ENCODE assay signal across 13 cellular contexts in genomic region chr15:92638709-92639365, GRCh38. TPM values are rescaled to one million over a fixed set of nuclear protein-coding genes. Genes with fewer than 3 reads are reported as not detected.
DNase-seq lines count a peak whose midpoint lies in the region; ATAC-seq and TF ChIP-seq lines count a peak whose summit lies in the region.
"Had no signal": no experiment of that assay in that cellular context is flagged by ENCODE, and none has a peak within 500 bp of the region (broad histone marks: within the 10 kb centered on the region; RNA-seq: fewer than 3 reads in every experiment).

No MANE protein-coding gene starts in this region.

- DNase-seq in breast epithelium (ENCODE audit: low spot score in 2 of 2) (peak; percentile 15 to 50), MCF 10A (ENCODE audit: unreplicated experiment) (no peak), body of pancreas (peak; percentile 65 to 76 (median 73)), NOMO-1 treated with dmso at 0.1 percent for 144 hours (lab: John Stamatoyannopoulos, UW; ENCODE audit: unreplicated experiment) (no peak), foreskin fibroblast (no peak)
- no peak for DNase-seq in stimulated activated CD4-positive, alpha-beta T cell treated with anti-CD3 and anti-CD28 coated beads, Interleukin-4, amount 100 ng/mL, for 4 hours
- DNase-seq: activated CD4-positive, alpha-beta T cell treated with anti-CD3 and anti-CD28 coated beads for 1 hour; BE2C; central memory CD4-positive, alpha-beta T cell; left ventricle myocardium inferior; retina had no signal

- H3K36me3 ChIP-seq in breast epithelium (no peaks in the 10 kb centered on the region), body of pancreas (replicated peaks in 1 of 2; ENCODE audit: insufficient read depth in 1 of 2, low read depth in 2 of 2) (no peaks in the 10 kb centered on the region), mucosa of stomach (ENCODE audit: control insufficient read depth, insufficient read depth, low read length) (no peaks in the 10 kb centered on the region)
- H3K36me3 ChIP-seq: BE2C, left ventricle myocardium inferior had no signal

- POLR2A ChIA-PET in MCF 10A (lab: Yijun Ruan, JAX): no interaction called here

- ATAC-seq in body of pancreas: peak; percentile 55
- ATAC-seq in GM18858 (IDR thresholded peaks at IDR 0.05; ENCODE audit: unreplicated experiment): no peak

- H3K27me3 ChIP-seq in breast epithelium (no peaks in the 10 kb centered on the region), body of pancreas (no peaks in the 10 kb centered on the region), mucosa of stomach (ENCODE audit: control insufficient read depth, insufficient read depth, low read length) (no peaks in the 10 kb centered on the region)
- H3K27me3 ChIP-seq: BE2C had no signal

- no peak overlapping the region for H3K4me3 ChIP-seq in breast epithelium
- no peak overlapping the region for H3K4me3 ChIP-seq in body of pancreas
- peak overlapping the region; percentile 2 for H3K4me3 ChIP-seq in mucosa of stomach (ENCODE audit: low read length)
- H3K4me3 ChIP-seq in foreskin fibroblast (ENCODE audit: low read depth in 1 of 2, low read length in 2 of 2): no peak overlapping the region
- H3K4me3 ChIP-seq: left ventricle myocardium inferior had no signal

- peaks cover 6 to 9% of the 10 kb centered on the region in 2 donors for H3K4me1 ChIP-seq in breast epithelium
- H3K4me1 ChIP-seq in body of pancreas: peaks cover 76% of the 10 kb centered on the region
- peaks cover 63% of the 10 kb centered on the region for H3K4me1 ChIP-seq in mucosa of stomach (ENCODE audit: control insufficient read depth, insufficient read depth, low read length)
- H3K4me1 ChIP-seq: BE2C had no signal

- TF ChIP-seq CTCF in breast epithelium (IDR thresholded peaks at IDR 0.05) (no peak), MCF 10A (IDR thresholded peaks at IDR 0.05; ENCODE audit: unreplicated experiment) (no peak), body of pancreas (IDR thresholded peaks at IDR 0.05) (no peak), foreskin fibroblast (IDR thresholded peaks at IDR 0.05; ENCODE audit: low read depth, low read length) (no peak)

- H3K9ac ChIP-seq in mucosa of stomach (ENCODE audit: low read length): peak overlapping the region; percentile 19

- no peak overlapping the region for H3K4me3 Mint-ChIP-seq in MCF 10A (ENCODE audit: unreplicated experiment)

- CTCF ChIA-PET in MCF 10A (lab: Yijun Ruan, JAX): interaction anchor here (0.6 kb wide), 1 partner anchor 9 kb away, joined by 3 read pairs; no protein-coding TSS in a partner anchor

- WGBS in body of pancreas, 2 donors: 35 to 42% methylated on average over 15 of the region's 15 CpGs

- H3K27ac ChIP-seq in breast epithelium: peak overlapping the region; percentile 74 to 91
- peak overlapping the region; percentile 87 to 92 (median 90) for H3K27ac ChIP-seq in body of pancreas
- H3K27ac ChIP-seq: left ventricle myocardium inferior had no signal

- H3K9me3 Mint-ChIP-seq in MCF 10A (ENCODE audit: unreplicated experiment): no peaks in the 10 kb centered on the region

- H3K27me3 Mint-ChIP-seq in MCF 10A (ENCODE audit: insufficient read depth, unreplicated experiment): no peaks in the 10 kb centered on the region

- no peaks in the 10 kb centered on the region for H3K4me1 Mint-ChIP-seq in MCF 10A (ENCODE audit: insufficient read depth, unreplicated experiment)

- TF ChIP-seq POLR2A in breast epithelium (IDR thresholded peaks at IDR 0.05) (no peak), body of pancreas (IDR thresholded peaks at IDR 0.05) (peak in 2 of 3 donors; percentile 4 to 31)

- no peaks in the 10 kb centered on the region for H3K36me3 Mint-ChIP-seq in MCF 10A (ENCODE audit: insufficient read depth, unreplicated experiment)

- BruUV-seq in MCF 10A (replicated peaks; lab: Mats Ljungman, UMichigan): no TSS peak

- H3K9me3 ChIP-seq in breast epithelium (no peaks in the 10 kb centered on the region), body of pancreas (no peaks in the 10 kb centered on the region), mucosa of stomach (ENCODE audit: control insufficient read depth, low read length) (no peaks in the 10 kb centered on the region)
- H3K9me3 ChIP-seq: BE2C had no signal

- intact Hi-C loops in breast epithelium (cut with DNase I; ENCODE audit: low total_unique reads): no loop called here
- intact Hi-C loops in MCF 10A (cut with micrococcal nuclease): no loop called here
- intact Hi-C loops in body of pancreas (cut with DNase I): no loop called here

- no peak overlapping the region for H3K27ac Mint-ChIP-seq in MCF 10A (ENCODE audit: low read depth, unreplicated experiment)

RNA-seq across cellular contexts. Expression of gene FAM174B, which starts 16.7 kb away (rescaled TPM):
- 10 to 100 TPM in 2 of 3 donors, 1 to 10 TPM in 1; 4.3 to 34.7 (median 20.6) TPM for total RNA-seq in breast epithelium
- total RNA-seq in MCF 10A (2022): 3.5 and 6.5 TPM in 2 replicates
- 10 to 100 TPM; 51.4 to 59.9 TPM for total RNA-seq in body of pancreas

Comparison
In these comparisons a context has a peak if more than half of its experiments do, and no peak if none do; other contexts are left out.
1. DNase-seq: peak in breast epithelium (2 of 2) and body of pancreas (4 of 4); none in MCF 10A (single experiment), stimulated activated CD4-positive, alpha-beta T cell treated with anti-CD3 and anti-CD28 coated beads, Interleukin-4, amount 100 ng/mL, for 4 hours (0 of 2), NOMO-1 treated with dmso at 0.1 percent for 144 hours (single experiment) and foreskin fibroblast (0 of 2).